8 cellular contexts compared by ENCODE assay signal in the genomic region with DNA sequence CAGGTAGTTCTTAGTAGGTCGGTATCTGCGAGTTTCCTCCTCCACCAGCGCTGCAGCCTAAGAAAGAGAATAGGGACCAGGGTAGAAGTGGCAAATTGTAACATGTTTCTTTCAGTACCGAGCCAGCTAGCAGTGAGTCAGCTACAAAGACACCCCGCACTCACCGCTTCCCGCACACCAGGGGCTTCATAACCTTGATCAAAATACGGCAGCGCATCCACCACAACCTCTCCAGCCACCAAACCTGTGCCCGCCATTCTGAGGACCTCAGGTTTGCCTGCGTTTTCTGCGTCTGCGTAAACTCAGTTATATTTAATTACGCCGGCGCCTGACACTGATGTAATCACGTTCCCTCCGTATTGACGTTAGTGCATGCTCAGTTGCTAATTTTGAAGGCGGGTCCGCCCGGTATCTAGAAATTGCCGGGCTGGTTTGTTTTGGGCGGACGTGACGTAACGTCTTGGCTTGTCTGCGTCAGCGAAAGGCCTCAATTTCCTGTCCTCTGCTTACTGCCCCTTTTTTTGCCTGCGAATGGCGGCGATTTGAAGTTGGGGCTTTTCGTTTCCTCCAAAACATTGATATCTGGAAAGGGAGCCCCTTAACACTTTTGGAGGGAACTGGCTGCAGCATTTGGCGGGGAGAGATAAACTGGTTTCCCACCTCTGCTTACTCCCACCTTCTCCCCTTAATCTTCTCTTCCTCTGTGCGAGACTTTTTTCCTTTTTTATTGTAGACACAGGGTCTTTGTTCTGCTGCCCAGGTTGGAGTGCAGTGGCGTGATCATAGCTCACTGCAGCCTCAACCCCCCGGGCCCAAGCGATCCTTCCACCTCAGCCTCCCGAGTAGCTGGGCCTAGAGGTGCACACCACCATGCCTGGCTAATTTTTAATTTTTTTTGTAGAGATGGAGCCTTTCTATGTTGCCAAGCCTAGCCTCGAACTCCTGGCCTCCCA. TPM values are rescaled to one million over a fixed set of nuclear protein-coding genes. Genes with fewer than 3 reads are reported as not detected.
A peak's percentile ranks its signal among the peaks of the same experiment; 100 is the strongest.
DNase-seq lines count a peak whose midpoint lies in the region; ATAC-seq and TF ChIP-seq lines count a peak whose summit lies in the region.

A gene (minus strand): TSS at position 281 of the 953 bp plus-strand sequence. CDS start 24 bp downstream, at position 257.

- POLR2A ChIA-PET in naive thymus-derived CD8-positive, alpha-beta T cell (lab: Charles Lee), result interaction anchor here (0.6 to 3.3 kb wide), 6 partner anchors 70 to 199 kb away, joined by 3 to 40 read pairs (median 4); a partner anchor contains a TSS

- no peaks in the 10 kb centered on the region for H3K9me3 ChIP-seq in RWPE2 (ENCODE audit: severe bottlenecking)

- intact Hi-C loops in activated T-helper 2 cell treated with anti-CD3 and anti-CD28 coated beads, Interferon-gamma antibody, Interleukin-2, Interleukin-4, amounts not matched to agents 10 μg/mL and 5 μg/mL and 100 μg/mL, durations not matched to agents 14 hours and 24 hours and 36 hours (cut with micrococcal nuclease), result loop anchor here (1.0 to 10.0 kb wide), 7 partner anchors 71 to 1187 kb away; a partner anchor contains a TSS

- peaks cover 20% of the 10 kb centered on the region for H3K36me3 Mint-ChIP-seq in activated T-helper 2 cell treated with anti-CD3 and anti-CD28 coated beads, Interferon-gamma antibody, Interleukin-2, Interleukin-4, amounts not matched to agents 10 μg/mL and 5 μg/mL and 100 μg/mL, durations not matched to agents 14 hours and 24 hours and 36 hours (ENCODE audit: low read depth)
- peaks cover 0 to 30% (median 22%) of the 10 kb centered on the region in 3 donors for H3K36me3 Mint-ChIP-seq in naive thymus-derived CD8-positive, alpha-beta T cell

- H3K27me3 Mint-ChIP-seq in activated T-helper 2 cell treated with anti-CD3 and anti-CD28 coated beads, Interferon-gamma antibody, Interleukin-2, Interleukin-4, amounts not matched to agents 10 μg/mL and 5 μg/mL and 100 μg/mL, durations not matched to agents 14 hours and 24 hours and 36 hours (ENCODE audit: low read depth), result peaks cover 2% of the 10 kb centered on the region
- peaks cover 0 to 2% (median 0%) of the 10 kb centered on the region in 5 donors for H3K27me3 Mint-ChIP-seq in naive thymus-derived CD8-positive, alpha-beta T cell

- ATAC-seq in RWPE2 (ENCODE audit: low read depth), result peak; percentile 94
- ATAC-seq in naive thymus-derived CD8-positive, alpha-beta T cell, result peak; percentile 90 to 96

- peak within 1 kb of the TSS; percentile 49 for H3K4me3 ChIP-seq in RWPE2 (ENCODE audit: severe bottlenecking)
- H3K4me3 ChIP-seq in fibroblast of mammary gland (ENCODE audit: control insufficient read depth, low read depth, low read length), result peak within 1 kb of the TSS; percentile 80

- peaks cover 37% of the 10 kb centered on the region for H3K36me3 ChIP-seq in RWPE2 (ENCODE audit: low read depth)

- peak within 1 kb of the TSS; percentile 95 for H3K4me3 Mint-ChIP-seq in activated T-helper 2 cell treated with anti-CD3 and anti-CD28 coated beads, Interferon-gamma antibody, Interleukin-2, Interleukin-4, amounts not matched to agents 10 μg/mL and 5 μg/mL and 100 μg/mL, durations not matched to agents 14 hours and 24 hours and 36 hours (ENCODE audit: low read depth)
- H3K4me3 Mint-ChIP-seq in naive thymus-derived CD8-positive, alpha-beta T cell, result peak within 1 kb of the TSS; percentile 90 to 99 (median 96)

- peak; percentile 99 for DNase-seq in EH (ENCODE audit: low read depth)
- DNase-seq in H4 (ENCODE audit: low spot score), result peak; percentile 94
- DNase-seq in LoVo (ENCODE audit: low spot score), result peak; percentile 97
- DNase-seq in RWPE2 (ENCODE audit: low spot score), result peak; percentile 95
- peak; percentile 95 for DNase-seq in activated T-helper 2 cell treated with anti-CD3 and anti-CD28 coated beads, Interferon-gamma antibody, Interleukin-2, Interleukin-4, amounts not matched to agents 10 μg/mL and 5 μg/mL and 100 μg/mL, durations not matched to agents 14 hours and 24 hours and 36 hours (ENCODE audit: low spot score)
- DNase-seq in fibroblast of mammary gland (ENCODE audit: low read depth), result peak; percentile 99
- DNase-seq in naive thymus-derived CD8-positive, alpha-beta T cell, result peak; percentile 77 to 98 (median 96)
- peak; percentile 81 to 97 (median 96) for DNase-seq in stimulated activated naive CD4-positive, alpha-beta T cell (lab: John Stamatoyannopoulos, UW)

- H3K4me1 Mint-ChIP-seq in activated T-helper 2 cell treated with anti-CD3 and anti-CD28 coated beads, Interferon-gamma antibody, Interleukin-2, Interleukin-4, amounts not matched to agents 10 μg/mL and 5 μg/mL and 100 μg/mL, durations not matched to agents 14 hours and 24 hours and 36 hours (ENCODE audit: low read depth), result peaks cover 17% of the 10 kb centered on the region
- H3K4me1 Mint-ChIP-seq in naive thymus-derived CD8-positive, alpha-beta T cell, result peaks cover 11 to 49% (median 39%) of the 10 kb centered on the region in 4 donors

- H3K27ac Mint-ChIP-seq in activated T-helper 2 cell treated with anti-CD3 and anti-CD28 coated beads, Interferon-gamma antibody, Interleukin-2, Interleukin-4, amounts not matched to agents 10 μg/mL and 5 μg/mL and 100 μg/mL, durations not matched to agents 14 hours and 24 hours and 36 hours, result peak within 1 kb of the TSS; percentile 97
- peak within 1 kb of the TSS; percentile 96 to 100 (median 99) for H3K27ac Mint-ChIP-seq in naive thymus-derived CD8-positive, alpha-beta T cell

- peak within 1 kb of the TSS; percentile 47 for H3K27ac ChIP-seq in RWPE2 (ENCODE audit: poor library complexity, severe bottlenecking)

- H3K27me3 ChIP-seq in RWPE2 (ENCODE audit: insufficient read depth, poor library complexity, severe bottlenecking), result no peaks in the 10 kb centered on the region

- H3K9me3 Mint-ChIP-seq in activated T-helper 2 cell treated with anti-CD3 and anti-CD28 coated beads, Interferon-gamma antibody, Interleukin-2, Interleukin-4, amounts not matched to agents 10 μg/mL and 5 μg/mL and 100 μg/mL, durations not matched to agents 14 hours and 24 hours and 36 hours, result peaks cover 6% of the 10 kb centered on the region
- H3K9me3 Mint-ChIP-seq in naive thymus-derived CD8-positive, alpha-beta T cell, result peaks cover 0 to 12% (median 0%) of the 10 kb centered on the region in 9 donors

- peaks cover 5% of the 10 kb centered on the region for H3K4me1 ChIP-seq in RWPE2 (ENCODE audit: insufficient read depth, poor library complexity, severe bottlenecking)

- no peak for TF ChIP-seq CTCF in RWPE2 (IDR thresholded peaks at IDR 0.05; ENCODE audit: poor library complexity, severe bottlenecking)
- no peak for TF ChIP-seq CTCF in fibroblast of mammary gland (conservative IDR thresholded peaks at IDR 0.05; ENCODE audit: control insufficient read depth, insufficient read depth, low read depth, low read length)

RNA-seq across cellular contexts. Expression of the gene that starts here (rescaled TPM):
- total RNA-seq in H4 (2014; rRNA removed; shearing (Covaris generic)), result 42.3 and 56.8 TPM in 2 replicates
- total RNA-seq in activated T-helper 2 cell treated with anti-CD3 and anti-CD28 coated beads, Interferon-gamma antibody, Interleukin-2, Interleukin-4, amounts not matched to agents 10 μg/mL and 5 μg/mL and 100 μg/mL, durations not matched to agents 14 hours and 24 hours and 36 hours, result 52.1 and 54.1 TPM in 2 replicates
- total RNA-seq in naive thymus-derived CD8-positive, alpha-beta T cell, result 10 to 100 TPM; 37.1 to 41.3 TPM
- 10 to 100 TPM; 90.0 to 100.0 (median 97.2) TPM for polyA plus RNA-seq in naive thymus-derived CD8-positive, alpha-beta T cell

Comparison
In these comparisons a context has a peak if more than half of its experiments do, and no peak if none do; other contexts are left out.
1. Peak in every context shown above with its lines: DNase-seq, ATAC-seq, H3K4me3 ChIP-seq and H3K27ac ChIP-seq.